8 cellular contexts compared by ENCODE assay signal in the genomic region with DNA sequence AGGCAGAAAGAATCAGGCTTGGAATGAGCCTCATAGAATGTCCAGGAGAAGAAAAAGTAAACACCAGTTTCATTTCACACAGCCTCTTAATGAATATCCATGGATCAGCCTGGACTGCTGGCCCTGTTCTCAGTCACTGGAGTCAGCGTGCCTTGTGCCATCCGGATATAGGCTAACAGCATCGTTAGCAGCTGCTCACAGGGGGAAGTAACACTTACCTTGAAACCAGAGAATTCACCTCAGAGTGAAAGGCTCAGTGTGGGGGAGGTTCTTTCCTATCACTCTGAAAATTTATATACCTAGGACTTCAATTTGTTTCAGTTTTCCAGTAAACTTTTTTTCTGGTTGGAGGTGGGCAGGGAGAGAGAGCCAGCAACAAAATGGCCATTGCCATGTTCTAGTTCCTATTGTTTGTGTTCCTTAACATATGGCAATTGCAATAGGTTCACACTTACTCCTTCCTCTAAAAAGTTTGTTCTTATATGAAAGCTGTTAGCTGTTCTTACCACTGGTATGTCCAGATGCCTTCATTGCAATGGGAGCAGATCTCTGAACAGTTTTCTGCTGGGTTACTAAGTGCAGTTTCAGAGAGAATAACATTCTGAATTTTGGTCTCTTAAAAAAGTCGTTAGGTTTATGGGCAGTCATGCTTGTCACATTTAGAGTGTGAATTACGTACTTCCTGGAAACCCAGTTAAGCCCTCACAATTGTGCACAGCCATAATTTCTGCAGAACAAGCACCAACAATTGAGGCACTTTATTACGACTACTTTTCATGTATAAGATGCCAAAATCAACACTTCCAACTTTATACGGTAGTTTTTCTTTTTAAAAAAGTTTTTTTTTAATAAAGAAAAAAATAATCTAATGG.
A peak's percentile ranks its signal among the peaks of the same experiment; 100 is the strongest.
DNase-seq lines count a peak whose midpoint lies in the region; ATAC-seq and TF ChIP-seq lines count a peak whose summit lies in the region.

No MANE protein-coding gene starts in this region.

- intact Hi-C loops in uterus (cut with DNase I; ENCODE audit: low total_unique reads) = no loop called here

- no peaks in the 10 kb centered on the region for H3K36me3 ChIP-seq in uterus

- TF ChIP-seq POLR2A in uterus (IDR thresholded peaks at IDR 0.05) = no peak

- no peak for TF ChIP-seq CTCF in GM10266 (IDR thresholded peaks at IDR 0.05; ENCODE audit: control insufficient read depth, insufficient read depth, low read depth, missing control alignments)
- TF ChIP-seq CTCF in uterus (IDR thresholded peaks at IDR 0.05) = no peak

- no peaks in the 10 kb centered on the region for H3K27me3 ChIP-seq in uterus

- peaks cover 0 to 3% of the 10 kb centered on the region in 2 donors for H3K9me3 Mint-ChIP-seq in activated naive CD4-positive, alpha-beta T cell treated with anti-CD3 and anti-CD28 coated beads, Interleukin-2, amount 50 U/mL, for 72 hours

- no peaks in the 10 kb centered on the region for H3K36me3 Mint-ChIP-seq in activated naive CD4-positive, alpha-beta T cell treated with anti-CD3 and anti-CD28 coated beads, Interleukin-2, amount 50 U/mL, for 72 hours

- no peaks in the 10 kb centered on the region for H3K4me1 ChIP-seq in uterus

- no peak overlapping the region for H3K27ac Mint-ChIP-seq in activated naive CD4-positive, alpha-beta T cell treated with anti-CD3 and anti-CD28 coated beads, Interleukin-2, amount 50 U/mL, for 72 hours

- H3K4me3 ChIP-seq in uterus = no peak overlapping the region

- no peaks in the 10 kb centered on the region for H3K9me3 ChIP-seq in uterus

- DNase-seq in GM10266 (ENCODE audit: extremely low spot score) (peak; percentile 8), cerebellar cortex (ENCODE audit: low spot score) (peak; percentile 52), cerebellar nuclear complex (lab: John Stamatoyannopoulos, UW) (no peak), GDM1 (lab: John Stamatoyannopoulos, UW) (no peak), uterus (no peak)
- DNase-seq in activated naive CD4-positive, alpha-beta T cell treated with anti-CD3 and anti-CD28 coated beads, Interleukin-2, amount 50 U/mL, for 72 hours (ENCODE audit: low spot score in 2 of 2) = no peak

- H3K27ac ChIP-seq in uterus = no peak overlapping the region

- peak; percentile 95 for ATAC-seq in GM21381 (IDR thresholded peaks at IDR 0.05; ENCODE audit: unreplicated experiment)
- ATAC-seq in HG03565 (IDR thresholded peaks at IDR 0.05; ENCODE audit: unreplicated experiment) = peak; percentile 93
- no peak for ATAC-seq in activated naive CD4-positive, alpha-beta T cell treated with anti-CD3 and anti-CD28 coated beads, Interleukin-2, amount 50 U/mL, for 72 hours

Comparison
In these comparisons a context has a peak if more than half of its experiments do, and no peak if none do; other contexts are left out.
1. DNase-seq: peak in GM10266 (single experiment) and cerebellar cortex (single experiment); none in cerebellar nuclear complex (0 of 2), GDM1 (single experiment), activated naive CD4-positive, alpha-beta T cell treated with anti-CD3 and anti-CD28 coated beads, Interleukin-2, amount 50 U/mL, for 72 hours (0 of 2) and uterus (0 of 2).
2. ATAC-seq: peak in GM21381 (single experiment) and HG03565 (single experiment); none in activated naive CD4-positive, alpha-beta T cell treated with anti-CD3 and anti-CD28 coated beads, Interleukin-2, amount 50 U/mL, for 72 hours (0 of 2).